In the genomic region with DNA sequence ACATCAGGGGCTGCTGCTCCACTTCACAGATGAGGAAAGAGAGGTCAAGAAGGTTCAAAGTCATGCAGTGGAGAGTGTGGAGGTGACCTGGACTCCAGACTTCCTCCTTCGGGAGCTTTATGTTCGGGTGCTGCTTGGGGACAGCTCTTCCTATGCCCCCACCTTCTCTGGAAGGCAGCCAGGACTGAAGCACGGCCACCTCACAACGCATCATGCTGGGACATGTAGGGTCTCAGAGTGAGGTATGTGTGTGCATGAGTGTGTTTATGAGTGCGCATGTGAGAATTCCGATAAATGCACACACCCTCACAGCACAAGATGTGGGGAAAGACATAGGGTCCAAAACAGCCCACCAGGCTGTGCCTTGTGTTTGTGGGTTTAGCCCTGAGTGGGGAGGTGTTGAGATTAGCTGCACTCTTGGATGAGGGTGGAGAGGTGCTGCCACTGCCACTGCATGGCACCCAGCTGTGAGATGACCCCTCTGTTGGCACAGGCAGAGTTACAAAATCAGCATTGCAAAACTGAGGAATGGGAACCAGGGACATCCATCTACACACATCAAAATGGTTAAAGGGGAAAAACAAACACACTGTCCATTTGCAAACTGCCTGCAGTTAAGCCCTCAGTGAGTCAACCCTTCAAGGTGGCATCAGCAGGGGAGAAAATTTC, we compare ENCODE assay signal across 1 cellular context.
TF ChIP-seq lines count a peak whose summit lies in the region.

No MANE protein-coding gene starts in this region.

TF ChIP-seq in A549, 52 proteins besides CTCF, POLR2A, EP300 and RAD21 (continued from another document):
- TF ChIP-seq BCL3 (IDR thresholded peaks at IDR 0.05) (0 out of 3 replicates have a peak, but pooled peaks have one; percentile 37), CHD2 (IDR thresholded peaks at IDR 0.05; ENCODE audit: low read length, partially characterized antibody) (no peak), MAX (IDR thresholded peaks at IDR 0.05) (no peak), CEBPB (IDR thresholded peaks at IDR 0.05) (peak; percentile 66 to 81), JUNB (IDR thresholded peaks at IDR 0.05) (peak; percentile 34; the same call in 1 of the 2 replicates), EHMT2 (IDR thresholded peaks at IDR 0.05; ENCODE audit: low read depth) (no peak), JUN (IDR thresholded peaks at IDR 0.05) (peak in 1 of 2 experiments; percentile 53; a peak in 1 of 5 replicates), TFCP2L1 (CRISPR knock-in tag; IDR thresholded peaks at IDR 0.05) (no peak), MAFK (IDR thresholded peaks at IDR 0.05; ENCODE audit: partially characterized antibody) (no peak), MAZ (IDR thresholded peaks at IDR 0.05; ENCODE audit: borderline replicate concordance, low read depth, low read length) (no peak), CBX8 (IDR thresholded peaks at IDR 0.05) (no peak), RARB (CRISPR knock-in tag; IDR thresholded peaks at IDR 0.05) (no peak), ZC3H11A (IDR thresholded peaks at IDR 0.05) (no peak)
- TF ChIP-seq, protein P1, sequence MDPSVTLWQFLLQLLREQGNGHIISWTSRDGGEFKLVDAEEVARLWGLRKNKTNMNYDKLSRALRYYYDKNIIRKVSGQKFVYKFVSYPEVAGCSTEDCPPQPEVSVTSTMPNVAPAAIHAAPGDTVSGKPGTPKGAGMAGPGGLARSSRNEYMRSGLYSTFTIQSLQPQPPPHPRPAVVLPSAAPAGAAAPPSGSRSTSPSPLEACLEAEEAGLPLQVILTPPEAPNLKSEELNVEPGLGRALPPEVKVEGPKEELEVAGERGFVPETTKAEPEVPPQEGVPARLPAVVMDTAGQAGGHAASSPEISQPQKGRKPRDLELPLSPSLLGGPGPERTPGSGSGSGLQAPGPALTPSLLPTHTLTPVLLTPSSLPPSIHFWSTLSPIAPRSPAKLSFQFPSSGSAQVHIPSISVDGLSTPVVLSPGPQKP (IDR thresholded peaks at IDR 0.05; ENCODE audit: low read depth, low read length), result no peak
- TF ChIP-seq, protein P2, sequence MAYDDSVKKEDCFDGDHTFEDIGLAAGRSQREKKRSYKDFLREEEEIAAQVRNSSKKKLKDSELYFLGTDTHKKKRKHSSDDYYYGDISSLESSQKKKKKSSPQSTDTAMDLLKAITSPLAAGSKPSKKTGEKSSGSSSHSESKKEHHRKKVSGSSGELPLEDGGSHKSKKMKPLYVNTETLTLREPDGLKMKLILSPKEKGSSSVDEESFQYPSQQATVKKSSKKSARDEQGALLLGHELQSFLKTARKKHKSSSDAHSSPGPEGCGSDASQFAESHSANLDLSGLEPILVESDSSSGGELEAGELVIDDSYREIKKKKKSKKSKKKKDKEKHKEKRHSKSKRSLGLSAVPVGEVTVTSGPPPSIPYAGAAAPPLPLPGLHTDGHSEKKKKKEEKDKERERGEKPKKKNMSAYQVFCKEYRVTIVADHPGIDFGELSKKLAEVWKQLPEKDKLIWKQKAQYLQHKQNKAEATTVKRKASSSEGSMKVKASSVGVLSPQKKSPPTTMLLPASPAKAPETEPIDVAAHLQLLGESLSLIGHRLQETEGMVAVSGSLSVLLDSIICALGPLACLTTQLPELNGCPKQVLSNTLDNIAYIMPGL (CRISPR knock-in tag; IDR thresholded peaks at IDR 0.05; ENCODE audit: borderline replicate concordance), result no peak
TF ChIP-seq in A549: peak in this region for 5.
